ENCODE assay signal across 9 cellular contexts in the genomic region with DNA sequence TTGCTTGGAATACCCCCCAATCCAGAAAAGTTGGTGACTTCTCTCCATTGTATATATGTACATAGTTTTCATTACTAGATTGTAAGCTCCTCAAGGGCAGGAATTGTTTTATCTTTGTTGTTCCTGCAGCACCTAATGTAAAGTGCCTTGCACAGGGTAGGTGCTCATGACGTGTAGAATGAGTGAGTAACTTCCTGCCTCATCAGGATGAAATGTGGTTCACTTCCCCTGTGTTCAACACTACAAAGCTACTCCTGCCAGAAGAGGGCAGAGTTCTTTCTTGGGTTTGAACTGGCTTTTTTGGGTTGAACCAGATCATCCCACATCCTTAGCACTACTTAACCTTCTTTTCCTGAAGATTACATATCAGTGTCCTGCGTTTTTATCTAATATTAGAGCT. TPM values are rescaled to one million over a fixed set of nuclear protein-coding genes. Genes with fewer than 3 reads are reported as not detected.
DNase-seq lines count a peak whose midpoint lies in the region; ATAC-seq, FAIRE-seq and TF ChIP-seq lines count a peak whose summit lies in the region.
"Had no signal": no experiment of that assay in that cellular context is flagged by ENCODE, and none has a peak within 500 bp of the region (broad histone marks: within the 10 kb centered on the region; RNA-seq: fewer than 3 reads in every experiment).

No MANE protein-coding gene starts in this region.

- TF ChIP-seq CTCF in GM12872 (IDR thresholded peaks at IDR 0.05; ENCODE audit: insufficient read depth, low read depth, low read length): peak; percentile 25; the same call in 2 of the 3 replicates
- TF ChIP-seq CTCF in testis (IDR thresholded peaks at IDR 0.05): no peak

- FAIRE-seq in GM19239 (lab: Jason Lieb, UNC): no peak

- intact Hi-C loops in CD4-positive, alpha-beta memory T cell (cut with micrococcal nuclease): loop anchor here (1.0 kb wide), 1 partner anchor 106 kb away; no protein-coding TSS in a partner anchor
- intact Hi-C loops in testis (cut with DNase I; ENCODE audit: low total_unique reads): no loop called here

- CTCF ChIA-PET in CD4-positive, alpha-beta memory T cell (lab: Charles Lee; ENCODE audit: partially characterized antibody): interaction anchor here (0.6 kb wide), 1 partner anchor 680 kb away, joined by 3 read pairs; no protein-coding TSS in a partner anchor

- H3K27ac Mint-ChIP-seq in CD4-positive, alpha-beta memory T cell: peak overlapping the region in 1 of 7 donors; percentile 13
- H3K27ac Mint-ChIP-seq in T-helper 17 cell: no peak overlapping the region

- no peak overlapping the region for H3K4me3 ChIP-seq in CD4-positive, alpha-beta memory T cell (ENCODE audit: low read length in 2 of 2)
- H3K4me3 ChIP-seq in testis: no peak overlapping the region
- H3K4me3 ChIP-seq: dorsolateral prefrontal cortex had no signal

- no peaks in the 10 kb centered on the region for H3K9me3 ChIP-seq in CD4-positive, alpha-beta memory T cell (ENCODE audit: control insufficient read depth in 1 of 2, low read length in 2 of 2)
- peaks cover 3% of the 10 kb centered on the region for H3K9me3 ChIP-seq in T-helper 17 cell (ENCODE audit: control insufficient read depth, low read length, poor library complexity, severe bottlenecking)
- H3K9me3 ChIP-seq in testis: no peaks in the 10 kb centered on the region

- H3K27me3 Mint-ChIP-seq in CD4-positive, alpha-beta memory T cell: no peaks in the 10 kb centered on the region
- no peaks in the 10 kb centered on the region for H3K27me3 Mint-ChIP-seq in T-helper 17 cell

- peaks cover 3 to 37% (median 30%) of the 10 kb centered on the region in 8 donors for H3K9me3 Mint-ChIP-seq in CD4-positive, alpha-beta memory T cell

- peaks cover 4% of the 10 kb centered on the region for H3K36me3 ChIP-seq in CD4-positive, alpha-beta memory T cell (ENCODE audit: insufficient read depth, low read length)
- H3K36me3 ChIP-seq in testis (ENCODE audit: low read depth, missing control alignments): no peaks in the 10 kb centered on the region

- no peak for TF ChIP-seq POLR2A in testis (IDR thresholded peaks at IDR 0.05)

- DNase-seq in CD4-positive, alpha-beta memory T cell: peak in 4 of 5 donors; percentile 8 to 29 (median 20)
- DNase-seq in T-helper 17 cell (no peak), kidney tubule cell (ENCODE audit: low spot score) (peak; percentile 33), GM19239 (ENCODE audit: insufficient read length, low spot score) (no peak), testis (no peak)
- DNase-seq: dorsolateral prefrontal cortex, NCI-H345 had no signal

- H3K27me3 ChIP-seq in CD4-positive, alpha-beta memory T cell (ENCODE audit: insufficient read depth, low read length): no peaks in the 10 kb centered on the region
- no peaks in the 10 kb centered on the region for H3K27me3 ChIP-seq in testis
- H3K27me3 ChIP-seq: dorsolateral prefrontal cortex had no signal

- H3K36me3 Mint-ChIP-seq in CD4-positive, alpha-beta memory T cell: peaks cover 38 to 40% of the 10 kb centered on the region in 2 donors
- no peaks in the 10 kb centered on the region for H3K36me3 Mint-ChIP-seq in T-helper 17 cell (ENCODE audit: low read depth)

- POLR2A ChIA-PET in CD4-positive, alpha-beta memory T cell (lab: Charles Lee; ENCODE audit: partially characterized antibody): interaction anchor here (1.3 kb wide), 1 partner anchor 25 kb away, joined by 3 read pairs; the partner anchor contains the start of gene DDX31

- 44 to 63% methylated on average over 2 of the region's 2 CpGs for WGBS in testis, 2 donors

- H3K27ac ChIP-seq in CD4-positive, alpha-beta memory T cell (ENCODE audit: low read depth, low read length): no peak overlapping the region
- no peak overlapping the region for H3K27ac ChIP-seq in testis
- H3K27ac ChIP-seq: dorsolateral prefrontal cortex had no signal

- H3K4me1 ChIP-seq in CD4-positive, alpha-beta memory T cell (ENCODE audit: insufficient read depth, low read length): no peaks in the 10 kb centered on the region
- no peaks in the 10 kb centered on the region for H3K4me1 ChIP-seq in testis

- peaks cover 0 to 2% (median under 1%) of the 10 kb centered on the region in 4 donors for H3K4me1 Mint-ChIP-seq in CD4-positive, alpha-beta memory T cell
- H3K4me1 Mint-ChIP-seq in T-helper 17 cell: no peaks in the 10 kb centered on the region

- no peak overlapping the region for H3K4me3 Mint-ChIP-seq in CD4-positive, alpha-beta memory T cell
- H3K4me3 Mint-ChIP-seq in T-helper 17 cell: no peak overlapping the region

- peak; percentile 82 for ATAC-seq in T-helper 17 cell
- ATAC-seq in GM19467 (IDR thresholded peaks at IDR 0.05; ENCODE audit: unreplicated experiment): no peak

RNA-seq across cellular contexts. Expression of gene GTF3C4, which starts 23.9 kb away (rescaled TPM):
- 10 to 100 TPM; 12.8 to 13.2 TPM for total RNA-seq in CD4-positive, alpha-beta memory T cell
- polyA plus RNA-seq in CD4-positive, alpha-beta memory T cell: 1 to 10 TPM; 2.7 to 3.9 TPM
- total RNA-seq in T-helper 17 cell: 10 to 100 TPM; 17.3 to 17.9 TPM
- total RNA-seq in testis: 10 to 100 TPM; 17.2 to 18.4 TPM
- 19.4 TPM for polyA plus RNA-seq in testis (ENCODE audit: insufficient read depth, low read depth, low replicate concordance)

RNA-seq across cellular contexts. Expression of gene DDX31, which starts 24.4 kb away (rescaled TPM):
- total RNA-seq in CD4-positive, alpha-beta memory T cell: 10 to 100 TPM; 19.6 to 21.1 TPM
- 1 to 10 TPM; 3.4 to 7.6 TPM for polyA plus RNA-seq in CD4-positive, alpha-beta memory T cell
- total RNA-seq in T-helper 17 cell (10 to 100 TPM; 12.6 to 15.5 TPM), testis (10 to 100 TPM; 21.1 to 24.2 TPM)
- 17.9 TPM for polyA plus RNA-seq in testis (ENCODE audit: insufficient read depth, low read depth, low replicate concordance)

Comparison
In these comparisons a context has a peak if more than half of its experiments do, and no peak if none do; other contexts are left out.
1. DNase-seq: peak in CD4-positive, alpha-beta memory T cell (4 of 5) and kidney tubule cell (single experiment); none in T-helper 17 cell (0 of 3), GM19239 (single experiment) and testis (single experiment).